Comparison of ENCODE assay signal across 10 cellular contexts in genomic region chr13:23570931-23571330, GRCh38. TPM values are rescaled to one million over a fixed set of nuclear protein-coding genes. Genes with fewer than 3 reads are reported as not detected.
DNase-seq lines count a peak whose midpoint lies in the region; ATAC-seq and TF ChIP-seq lines count a peak whose summit lies in the region.
"Had no signal": no experiment of that assay in that cellular context is flagged by ENCODE, and none has a peak within 500 bp of the region (broad histone marks: within the 10 kb centered on the region; RNA-seq: fewer than 3 reads in every experiment).

No MANE protein-coding gene starts in this region.

- no peaks in the 10 kb centered on the region for H3K27me3 ChIP-seq in AG04450 (ENCODE audit: control insufficient read depth, insufficient read depth, low read length)
- no peaks in the 10 kb centered on the region for H3K27me3 ChIP-seq in HUES6 (ENCODE audit: control insufficient read depth, insufficient read depth, low read length)
- peaks cover 3% of the 10 kb centered on the region for H3K27me3 ChIP-seq in mammary epithelial cell (ENCODE audit: insufficient read depth, low read length)
- peaks cover 0 to 22% of the 10 kb centered on the region in 2 donors for H3K27me3 ChIP-seq in left lung

- intact Hi-C loops in mammary epithelial cell (cut with micrococcal nuclease), result no loop called here
- intact Hi-C loops in left lung (cut with DNase I), result no loop called here

- H3K4me1 ChIP-seq in HUES6 (ENCODE audit: control insufficient read depth, insufficient read depth, low read length) (peaks cover 18% of the 10 kb centered on the region), mammary epithelial cell (ENCODE audit: insufficient read depth, low read length) (peaks cover 8% of the 10 kb centered on the region), left lung (no peaks in the 10 kb centered on the region)

- H3K9me3 ChIP-seq in AG04450 (ENCODE audit: control insufficient read depth, insufficient read depth, low read length), result no peaks in the 10 kb centered on the region
- H3K9me3 ChIP-seq in HUES6 (ENCODE audit: control insufficient read depth, insufficient read depth, low read depth, low read length), result no peaks in the 10 kb centered on the region
- no peaks in the 10 kb centered on the region for H3K9me3 ChIP-seq in mammary epithelial cell (replicated peaks; ENCODE audit: insufficient read depth, low read length)
- H3K9me3 ChIP-seq in left lung, result no peaks in the 10 kb centered on the region

- TF ChIP-seq CTCF in AG04450 (IDR thresholded peaks at IDR 0.05; ENCODE audit: low read depth, low read length) (peak; percentile 55), mammary epithelial cell (conservative IDR thresholded peaks at IDR 0.05 in 1 of 2, IDR thresholded peaks at IDR 0.05 in 1 of 2; ENCODE audit: extremely low read depth in 1 of 2, insufficient read depth in 1 of 2, low read depth in 1 of 2, low read length in 2 of 2) (peak in 1 of 2 donors; percentile 17), left lung (IDR thresholded peaks at IDR 0.05) (no peak)

- H3K27ac ChIP-seq in AG04450 (ENCODE audit: low read depth, low read length) (no peak overlapping the region), HUES6 (ENCODE audit: low read depth, low read length) (peak overlapping the region; percentile 29; the same call in 1 of the 2 replicates), mammary epithelial cell (ENCODE audit: insufficient read depth, low read depth, low read length) (no peak overlapping the region), left lung (peak overlapping the region in 1 of 2 donors; percentile 73)

- dilution Hi-C loops in mammary epithelial cell (cut with HindIII; ENCODE audit: low sequenced_read_pairs), result no loop called here

- H4K20me1 ChIP-seq in mammary epithelial cell (ENCODE audit: insufficient read depth, low read length), result no peaks in the 10 kb centered on the region

- peak overlapping the region; percentile 65 for H3K4me3 ChIP-seq in AG04450 (ENCODE audit: low read depth, low read length)
- peak overlapping the region; percentile 50; the same call in 1 of the 2 replicates for H3K4me3 ChIP-seq in HUES6 (ENCODE audit: low read depth, low read length)
- no peak overlapping the region for H3K4me3 ChIP-seq in mammary epithelial cell (replicated peaks in 1 of 3; ENCODE audit: insufficient read depth in 1 of 3, low read depth in 2 of 3, low read length in 3 of 3)
- H3K4me3 ChIP-seq in left lung, result peak overlapping the region; percentile 4 to 10

- BruUV-seq in mammary epithelial cell (replicated peaks; lab: Mats Ljungman, UMichigan), result no TSS peak

- H3K9ac ChIP-seq in HUES6 (ENCODE audit: low read length) (peak overlapping the region; percentile 79), mammary epithelial cell (ENCODE audit: insufficient read depth, low read length) (no peak overlapping the region)

- ATAC-seq in left lung (peak; percentile 67), HG03175 (IDR thresholded peaks at IDR 0.05; ENCODE audit: unreplicated experiment) (no peak), HG03354 (IDR thresholded peaks at IDR 0.05; ENCODE audit: poor library complexity, severe bottlenecking, unreplicated experiment) (no peak)
- ATAC-seq in stimulated activated naive CD8-positive, alpha-beta T cell treated with anti-CD3 and anti-CD28 coated beads, Interleukin-15, Interleukin-2, amounts not matched to agents 100 U/mL and 50 U/mL, for 24 hours, result no peak
- ATAC-seq: CD8-positive, alpha-beta T cell had no signal

- POLR2A ChIA-PET in AG04450 (lab: Yijun Ruan, JAX), result interaction anchor here (0.6 kb wide), 1 partner anchor 70 kb away, joined by 3 read pairs; no protein-coding TSS in a partner anchor

- H3K36me3 ChIP-seq in HUES6 (ENCODE audit: control insufficient read depth, insufficient read depth, low read length) (no peaks in the 10 kb centered on the region), mammary epithelial cell (ENCODE audit: insufficient read depth, low read length) (no peaks in the 10 kb centered on the region), left lung (no peaks in the 10 kb centered on the region)

- peak overlapping the region; percentile 2 for H3K4me2 ChIP-seq in mammary epithelial cell (ENCODE audit: insufficient read depth, low read depth, low read length)

- in situ Hi-C loops in mammary epithelial cell (cut with MboI; ENCODE audit: low sequenced_read_pairs in 2 of 2), result no loop called here

- CTCF ChIA-PET in AG04450 (lab: Charles Lee), result interaction anchor here (0.9 to 1.2 kb wide), 5 partner anchors 8 to 319 kb away, joined by 3 to 4 read pairs (median 3); no protein-coding TSS in a partner anchor
- CTCF ChIA-PET in mammary epithelial cell (lab: Charles Lee; ENCODE audit: low non-redundant PET), result no interaction called here

- no peaks in the 10 kb centered on the region for H3K79me2 ChIP-seq in mammary epithelial cell (ENCODE audit: insufficient read depth, low read length)

- 0% methylated on average over 1 of the region's 1 CpG for WGBS in mammary epithelial cell (ENCODE audit: low coverage, missing lambda C conversion rate)

- H2AFZ ChIP-seq in mammary epithelial cell (ENCODE audit: low read depth, low read length), result no peak overlapping the region

- DNase-seq in AG04450 (ENCODE audit: low read depth, low spot score) (no peak), mammary epithelial cell (no peak), left lung (no peak)
- DNase-seq in activated naive CD4-positive, alpha-beta T cell (lab: John Stamatoyannopoulos, UW), result no peak
- DNase-seq in stimulated activated naive CD8-positive, alpha-beta T cell treated with anti-CD3 and anti-CD28 coated beads, Interleukin-15, Interleukin-2, amounts not matched to agents 100 U/mL and 50 U/mL, for 24 hours, result no peak
- DNase-seq: CD8-positive, alpha-beta T cell; NCI-H2081 treated with DMSO at 0.1 percent for 48 hours had no signal

RNA-seq across cellular contexts. Expression of gene TNFRSF19, which starts 0.7 kb away (rescaled TPM):
- polyA plus RNA-seq in AG04450 (2011; rRNA removed) (151 and 183 TPM in 2 replicates), mammary epithelial cell (0.19 TPM)
- 167 and 177 TPM in 2 replicates for polyA minus RNA-seq in AG04450 (2011; rRNA and poly(A)+ RNA removed)
- total RNA-seq in mammary epithelial cell (1 to 10 TPM in 1 of 2 donors, under 1 TPM in 1; 0.12 to 1.5 TPM), left lung (10 to 100 TPM; 28.1 to 52.1 TPM)
- polyA minus RNA-seq in mammary epithelial cell, result 0.36 TPM
- total RNA-seq: CD8-positive, alpha-beta T cell had no signal

Comparison
In these comparisons a context has a peak if more than half of its experiments do, and no peak if none do; other contexts are left out.
1. H3K4me3 ChIP-seq: peak in AG04450 (single experiment), HUES6 (single experiment) and left lung (2 of 2); none in mammary epithelial cell (0 of 3).
2. RNA of gene TNFRSF19, which starts 0.7 kb away (total RNA-seq): 28.1 to 52.1 TPM in left lung; 0.12 to 1.5 TPM in mammary epithelial cell; every median in the first group is over 10 times any median in the second.